Comparison of ENCODE assay signal across 1 cellular context in the genomic region with DNA sequence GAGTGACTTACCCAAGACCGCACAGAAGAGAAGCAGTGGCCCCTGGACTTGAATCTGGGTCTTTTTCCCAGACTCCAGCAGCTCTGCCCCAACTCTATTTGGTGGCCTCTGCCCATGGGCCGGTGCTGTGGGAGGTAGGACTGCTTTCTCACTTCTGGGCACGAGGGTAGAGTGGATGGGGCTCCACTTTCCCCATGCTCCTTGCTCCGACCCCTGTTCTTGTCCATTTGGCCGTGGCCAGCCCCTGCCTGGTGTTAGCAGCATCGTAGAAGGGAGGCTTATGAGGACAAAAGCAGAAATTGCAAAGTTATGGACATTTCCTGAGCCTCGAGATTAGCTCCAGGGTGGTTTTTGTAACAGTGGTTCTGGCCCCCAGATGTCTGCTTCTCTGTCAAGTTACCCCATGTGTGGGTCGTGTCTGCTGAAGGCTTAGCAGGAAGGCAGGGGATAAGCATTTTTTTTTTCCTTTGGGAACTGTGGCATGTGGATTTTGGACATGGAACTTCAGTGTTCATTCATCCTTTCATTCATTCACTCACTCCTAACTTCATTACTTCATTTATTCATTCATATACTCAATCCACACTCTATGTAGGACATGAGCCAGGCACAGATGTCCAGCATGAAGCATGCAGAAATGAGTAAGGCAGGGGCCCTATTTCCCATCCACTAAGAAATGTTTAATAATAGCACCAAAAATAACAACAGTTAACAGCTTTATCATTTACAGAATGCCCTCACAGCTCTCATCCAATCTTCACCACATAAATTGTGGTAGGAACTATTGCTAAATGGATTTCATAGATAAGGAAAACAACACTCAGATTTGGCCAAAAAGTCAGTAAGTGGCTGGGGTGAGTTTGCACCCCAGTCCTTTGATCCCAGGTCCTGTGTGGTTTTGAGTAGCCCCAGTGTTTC.
A peak's percentile ranks its signal among the peaks of the same experiment; 100 is the strongest.
TF ChIP-seq lines count a peak whose summit lies in the region.

No MANE protein-coding gene starts in this region.

TF ChIP-seq in K562, 482 proteins besides CTCF, POLR2A, EP300 and RAD21 (continued from another document):
- TF ChIP-seq, protein P1, sequence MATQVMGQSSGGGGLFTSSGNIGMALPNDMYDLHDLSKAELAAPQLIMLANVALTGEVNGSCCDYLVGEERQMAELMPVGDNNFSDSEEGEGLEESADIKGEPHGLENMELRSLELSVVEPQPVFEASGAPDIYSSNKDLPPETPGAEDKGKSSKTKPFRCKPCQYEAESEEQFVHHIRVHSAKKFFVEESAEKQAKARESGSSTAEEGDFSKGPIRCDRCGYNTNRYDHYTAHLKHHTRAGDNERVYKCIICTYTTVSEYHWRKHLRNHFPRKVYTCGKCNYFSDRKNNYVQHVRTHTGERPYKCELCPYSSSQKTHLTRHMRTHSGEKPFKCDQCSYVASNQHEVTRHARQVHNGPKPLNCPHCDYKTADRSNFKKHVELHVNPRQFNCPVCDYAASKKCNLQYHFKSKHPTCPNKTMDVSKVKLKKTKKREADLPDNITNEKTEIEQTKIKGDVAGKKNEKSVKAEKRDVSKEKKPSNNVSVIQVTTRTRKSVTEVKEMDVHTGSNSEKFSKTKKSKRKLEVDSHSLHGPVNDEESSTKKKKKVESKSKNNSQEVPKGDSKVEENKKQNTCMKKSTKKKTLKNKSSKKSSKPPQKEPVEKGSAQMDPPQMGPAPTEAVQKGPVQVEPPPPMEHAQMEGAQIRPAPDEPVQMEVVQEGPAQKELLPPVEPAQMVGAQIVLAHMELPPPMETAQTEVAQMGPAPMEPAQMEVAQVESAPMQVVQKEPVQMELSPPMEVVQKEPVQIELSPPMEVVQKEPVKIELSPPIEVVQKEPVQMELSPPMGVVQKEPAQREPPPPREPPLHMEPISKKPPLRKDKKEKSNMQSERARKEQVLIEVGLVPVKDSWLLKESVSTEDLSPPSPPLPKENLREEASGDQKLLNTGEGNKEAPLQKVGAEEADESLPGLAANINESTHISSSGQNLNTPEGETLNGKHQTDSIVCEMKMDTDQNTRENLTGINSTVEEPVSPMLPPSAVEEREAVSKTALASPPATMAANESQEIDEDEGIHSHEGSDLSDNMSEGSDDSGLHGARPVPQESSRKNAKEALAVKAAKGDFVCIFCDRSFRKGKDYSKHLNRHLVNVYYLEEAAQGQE (CRISPR knock-in tag; IDR thresholded peaks at IDR 0.05; ENCODE audit: low read depth), result no peak
- TF ChIP-seq RCOR1 (IDR thresholded peaks at IDR 0.05; ENCODE audit: borderline replicate concordance in 1 of 2, low read depth in 2 of 2, low read length in 2 of 2), result peak in 1 of 2 experiments; percentile 86; a peak in 2 of 4 replicates
- no peak for TF ChIP-seq SOX6 (IDR thresholded peaks at IDR 0.05)
- TF ChIP-seq ZNF24 (IDR thresholded peaks at IDR 0.05), result peak; percentile 86
- TF ChIP-seq NCOR1 (IDR thresholded peaks at IDR 0.05), result peak; percentile 23; the same call in 1 of the 2 replicates
- no peak for TF ChIP-seq ZNF589 (CRISPR knock-in tag; IDR thresholded peaks at IDR 0.05; ENCODE audit: low read depth)
- TF ChIP-seq, protein P2, sequence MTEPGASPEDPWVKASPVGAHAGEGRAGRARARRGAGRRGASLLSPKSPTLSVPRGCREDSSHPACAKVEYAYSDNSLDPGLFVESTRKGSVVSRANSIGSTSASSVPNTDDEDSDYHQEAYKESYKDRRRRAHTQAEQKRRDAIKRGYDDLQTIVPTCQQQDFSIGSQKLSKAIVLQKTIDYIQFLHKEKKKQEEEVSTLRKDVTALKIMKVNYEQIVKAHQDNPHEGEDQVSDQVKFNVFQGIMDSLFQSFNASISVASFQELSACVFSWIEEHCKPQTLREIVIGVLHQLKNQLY (CRISPR knock-in tag; conservative IDR thresholded peaks at IDR 0.05), result no peak
- no peak for TF ChIP-seq LEF1 (IDR thresholded peaks at IDR 0.05)
- peak; percentile 42; the same call in 1 of the 2 replicates for TF ChIP-seq TAL1 (IDR thresholded peaks at IDR 0.05)
- TF ChIP-seq, protein P3, sequence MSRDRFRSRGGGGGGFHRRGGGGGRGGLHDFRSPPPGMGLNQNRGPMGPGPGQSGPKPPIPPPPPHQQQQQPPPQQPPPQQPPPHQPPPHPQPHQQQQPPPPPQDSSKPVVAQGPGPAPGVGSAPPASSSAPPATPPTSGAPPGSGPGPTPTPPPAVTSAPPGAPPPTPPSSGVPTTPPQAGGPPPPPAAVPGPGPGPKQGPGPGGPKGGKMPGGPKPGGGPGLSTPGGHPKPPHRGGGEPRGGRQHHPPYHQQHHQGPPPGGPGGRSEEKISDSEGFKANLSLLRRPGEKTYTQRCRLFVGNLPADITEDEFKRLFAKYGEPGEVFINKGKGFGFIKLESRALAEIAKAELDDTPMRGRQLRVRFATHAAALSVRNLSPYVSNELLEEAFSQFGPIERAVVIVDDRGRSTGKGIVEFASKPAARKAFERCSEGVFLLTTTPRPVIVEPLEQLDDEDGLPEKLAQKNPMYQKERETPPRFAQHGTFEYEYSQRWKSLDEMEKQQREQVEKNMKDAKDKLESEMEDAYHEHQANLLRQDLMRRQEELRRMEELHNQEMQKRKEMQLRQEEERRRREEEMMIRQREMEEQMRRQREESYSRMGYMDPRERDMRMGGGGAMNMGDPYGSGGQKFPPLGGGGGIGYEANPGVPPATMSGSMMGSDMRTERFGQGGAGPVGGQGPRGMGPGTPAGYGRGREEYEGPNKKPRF (IDR thresholded peaks at IDR 0.05; ENCODE audit: low read depth, low read length), result no peak
- TF ChIP-seq PYGO2 (tag; IDR thresholded peaks at IDR 0.05), result no peak
- no peak for TF ChIP-seq ZNF354B (CRISPR knock-in tag; IDR thresholded peaks at IDR 0.05)
- no peak for TF ChIP-seq ZBTB1 (CRISPR knock-in tag; IDR thresholded peaks at IDR 0.05; ENCODE audit: borderline replicate concordance, low read depth)
- TF ChIP-seq, protein P4, sequence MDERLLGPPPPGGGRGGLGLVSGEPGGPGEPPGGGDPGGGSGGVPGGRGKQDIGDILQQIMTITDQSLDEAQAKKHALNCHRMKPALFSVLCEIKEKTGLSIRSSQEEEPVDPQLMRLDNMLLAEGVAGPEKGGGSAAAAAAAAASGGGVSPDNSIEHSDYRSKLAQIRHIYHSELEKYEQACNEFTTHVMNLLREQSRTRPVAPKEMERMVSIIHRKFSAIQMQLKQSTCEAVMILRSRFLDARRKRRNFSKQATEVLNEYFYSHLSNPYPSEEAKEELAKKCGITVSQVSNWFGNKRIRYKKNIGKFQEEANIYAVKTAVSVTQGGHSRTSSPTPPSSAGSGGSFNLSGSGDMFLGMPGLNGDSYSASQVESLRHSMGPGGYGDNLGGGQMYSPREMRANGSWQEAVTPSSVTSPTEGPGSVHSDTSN (CRISPR knock-in tag; IDR thresholded peaks at IDR 0.05; ENCODE audit: low read depth), result no peak
- TF ChIP-seq, protein P4 (tag; conservative IDR thresholded peaks at IDR 0.05; ENCODE audit: low read depth), result peak; percentile 76
- peak; percentile 50 to 52; a peak in 2 of 4 replicates for TF ChIP-seq KDM1A (IDR thresholded peaks at IDR 0.05)
- 0 out of 2 replicates have a peak, but pooled peaks have one; percentile 17 for TF ChIP-seq CEBPB (tag; IDR thresholded peaks at IDR 0.05)
- TF ChIP-seq, protein P5, sequence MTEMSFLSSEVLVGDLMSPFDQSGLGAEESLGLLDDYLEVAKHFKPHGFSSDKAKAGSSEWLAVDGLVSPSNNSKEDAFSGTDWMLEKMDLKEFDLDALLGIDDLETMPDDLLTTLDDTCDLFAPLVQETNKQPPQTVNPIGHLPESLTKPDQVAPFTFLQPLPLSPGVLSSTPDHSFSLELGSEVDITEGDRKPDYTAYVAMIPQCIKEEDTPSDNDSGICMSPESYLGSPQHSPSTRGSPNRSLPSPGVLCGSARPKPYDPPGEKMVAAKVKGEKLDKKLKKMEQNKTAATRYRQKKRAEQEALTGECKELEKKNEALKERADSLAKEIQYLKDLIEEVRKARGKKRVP (CRISPR knock-in tag; IDR thresholded peaks at IDR 0.05), result no peak
- no peak for TF ChIP-seq PRPF4 (IDR thresholded peaks at IDR 0.05; ENCODE audit: insufficient read depth, low read depth, low read length, poor library complexity, severe bottlenecking)
- peak; percentile 67 for TF ChIP-seq MEIS2 (IDR thresholded peaks at IDR 0.05; ENCODE audit: partially characterized antibody)
- peak; percentile 71; the same call in 1 of the 2 replicates for TF ChIP-seq TEAD4 (IDR thresholded peaks at IDR 0.05; ENCODE audit: low read length)
- no peak for TF ChIP-seq TEAD4 (CRISPR knock-in tag; IDR thresholded peaks at IDR 0.05; ENCODE audit: borderline replicate concordance)
- peak; percentile 36; the same call in 1 of the 2 replicates for TF ChIP-seq ARID1B (IDR thresholded peaks at IDR 0.05)
- no peak for TF ChIP-seq ILK (tag; IDR thresholded peaks at IDR 0.05; ENCODE audit: borderline replicate concordance, low read depth)
- no peak for TF ChIP-seq BACH1 (tag; IDR thresholded peaks at IDR 0.05)
- TF ChIP-seq CBFA2T2 (conservative IDR thresholded peaks at IDR 0.05), result peak; percentile 21; the same call in 1 of the 2 replicates
- no peak for TF ChIP-seq RBM17 (IDR thresholded peaks at IDR 0.05; ENCODE audit: borderline replicate concordance, low read depth, low read length)
- no peak for TF ChIP-seq ZNF217 (CRISPR knock-in tag; IDR thresholded peaks at IDR 0.05)
- TF ChIP-seq ZNF232 (CRISPR knock-in tag; IDR thresholded peaks at IDR 0.05), result no peak
- no peak for TF ChIP-seq ATF1 (CRISPR knock-in tag; IDR thresholded peaks at IDR 0.05)
- TF ChIP-seq ATF1 (tag; IDR thresholded peaks at IDR 0.05), result no peak
- no peak for TF ChIP-seq C11orf30 (IDR thresholded peaks at IDR 0.05; ENCODE audit: low read depth)
- no peak for TF ChIP-seq HOXB6 (CRISPR knock-in tag; IDR thresholded peaks at IDR 0.05; ENCODE audit: borderline replicate concordance)
- TF ChIP-seq EHMT2 (IDR thresholded peaks at IDR 0.05), result no peak
- peak; percentile 61; the same call in 1 of the 2 replicates for TF ChIP-seq KLF16 (IDR thresholded peaks at IDR 0.05)
- TF ChIP-seq, protein P6, sequence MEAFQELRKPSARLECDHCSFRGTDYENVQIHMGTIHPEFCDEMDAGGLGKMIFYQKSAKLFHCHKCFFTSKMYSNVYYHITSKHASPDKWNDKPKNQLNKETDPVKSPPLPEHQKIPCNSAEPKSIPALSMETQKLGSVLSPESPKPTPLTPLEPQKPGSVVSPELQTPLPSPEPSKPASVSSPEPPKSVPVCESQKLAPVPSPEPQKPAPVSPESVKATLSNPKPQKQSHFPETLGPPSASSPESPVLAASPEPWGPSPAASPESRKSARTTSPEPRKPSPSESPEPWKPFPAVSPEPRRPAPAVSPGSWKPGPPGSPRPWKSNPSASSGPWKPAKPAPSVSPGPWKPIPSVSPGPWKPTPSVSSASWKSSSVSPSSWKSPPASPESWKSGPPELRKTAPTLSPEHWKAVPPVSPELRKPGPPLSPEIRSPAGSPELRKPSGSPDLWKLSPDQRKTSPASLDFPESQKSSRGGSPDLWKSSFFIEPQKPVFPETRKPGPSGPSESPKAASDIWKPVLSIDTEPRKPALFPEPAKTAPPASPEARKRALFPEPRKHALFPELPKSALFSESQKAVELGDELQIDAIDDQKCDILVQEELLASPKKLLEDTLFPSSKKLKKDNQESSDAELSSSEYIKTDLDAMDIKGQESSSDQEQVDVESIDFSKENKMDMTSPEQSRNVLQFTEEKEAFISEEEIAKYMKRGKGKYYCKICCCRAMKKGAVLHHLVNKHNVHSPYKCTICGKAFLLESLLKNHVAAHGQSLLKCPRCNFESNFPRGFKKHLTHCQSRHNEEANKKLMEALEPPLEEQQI (IDR thresholded peaks at IDR 0.05), result no peak
- TF ChIP-seq ETV1 (tag; conservative IDR thresholded peaks at IDR 0.05; ENCODE audit: low read depth), result no peak
- TF ChIP-seq CBFA2T3 (IDR thresholded peaks at IDR 0.05), result peak; percentile 73
- TF ChIP-seq, protein P7, sequence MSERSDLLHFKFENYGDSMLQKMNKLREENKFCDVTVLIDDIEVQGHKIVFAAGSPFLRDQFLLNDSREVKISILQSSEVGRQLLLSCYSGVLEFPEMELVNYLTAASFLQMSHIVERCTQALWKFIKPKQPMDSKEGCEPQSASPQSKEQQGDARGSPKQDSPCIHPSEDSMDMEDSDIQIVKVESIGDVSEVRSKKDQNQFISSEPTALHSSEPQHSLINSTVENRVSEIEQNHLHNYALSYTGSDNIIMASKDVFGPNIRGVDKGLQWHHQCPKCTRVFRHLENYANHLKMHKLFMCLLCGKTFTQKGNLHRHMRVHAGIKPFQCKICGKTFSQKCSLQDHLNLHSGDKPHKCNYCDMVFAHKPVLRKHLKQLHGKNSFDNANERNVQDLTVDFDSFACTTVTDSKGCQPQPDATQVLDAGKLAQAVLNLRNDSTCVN (CRISPR knock-in tag; IDR thresholded peaks at IDR 0.05), result no peak
- peak; percentile 64; the same call in 1 of the 2 replicates for TF ChIP-seq TCF3 (CRISPR knock-in tag; IDR thresholded peaks at IDR 0.05)
- no peak for TF ChIP-seq XRCC3 (IDR thresholded peaks at IDR 0.05)
- TF ChIP-seq MEF2D (tag; conservative IDR thresholded peaks at IDR 0.05; ENCODE audit: low read depth), result peak; percentile 83; the same call in 1 of the 2 replicates
